1 cellular context compared by ENCODE assay signal in the genomic region with DNA sequence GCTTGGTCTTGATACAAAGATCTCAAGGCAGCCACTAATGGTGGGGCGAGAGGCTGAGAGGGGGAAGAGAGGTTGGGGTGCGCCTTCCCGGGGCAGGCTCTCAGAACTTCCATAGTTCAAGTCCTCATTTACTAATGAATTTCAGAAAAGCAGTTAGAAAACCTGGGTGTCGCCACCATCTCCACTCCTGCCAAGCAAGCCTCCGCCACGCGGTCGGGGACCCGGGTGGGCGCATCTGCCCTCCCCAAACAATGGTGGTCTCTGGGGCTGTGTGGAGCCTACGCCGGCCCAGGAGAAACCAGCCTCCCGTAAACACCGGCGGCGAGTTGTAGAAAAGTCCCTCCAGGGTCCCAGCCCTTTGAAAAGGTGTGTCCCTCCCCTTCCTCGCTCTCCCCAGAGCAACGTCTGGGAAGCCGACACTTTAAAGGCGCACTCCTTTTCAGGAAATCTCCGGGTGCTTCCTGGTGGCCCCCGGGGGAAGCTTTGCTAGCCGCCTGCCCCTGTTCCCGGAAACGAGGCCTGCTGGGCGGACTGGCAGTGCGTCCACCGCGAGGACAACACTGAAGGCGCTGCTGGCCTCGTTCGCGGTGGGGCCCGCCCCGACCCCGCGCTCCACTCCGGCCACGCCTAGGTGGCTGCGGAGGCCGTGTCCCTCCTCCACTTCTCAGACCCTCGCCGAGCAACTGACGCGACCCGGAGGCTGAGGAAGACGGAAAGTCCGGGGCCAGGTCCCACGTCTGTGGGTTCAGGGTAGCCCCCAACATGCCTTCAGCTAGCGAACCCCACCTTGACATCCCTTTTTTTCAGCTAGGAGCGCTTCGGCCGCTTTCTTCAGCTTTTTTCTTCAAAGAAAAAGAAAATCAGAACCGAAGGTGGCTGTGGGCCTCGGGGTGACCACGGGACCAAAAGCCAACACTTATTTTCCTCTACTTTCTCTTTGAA.
TF ChIP-seq lines count a peak whose summit lies in the region.

No MANE protein-coding gene starts in this region.

TF ChIP-seq in K562, 482 proteins besides CTCF, POLR2A, EP300 and RAD21 (continued from another document):
- TF ChIP-seq ATF6 (CRISPR knock-in tag; IDR thresholded peaks at IDR 0.05) (no peak), RERE (CRISPR knock-in tag; IDR thresholded peaks at IDR 0.05; ENCODE audit: borderline replicate concordance) (0 out of 2 replicates have a peak, but pooled peaks have one; percentile 29), SREBF2 (CRISPR knock-in tag; IDR thresholded peaks at IDR 0.05) (no peak), ARID1B (IDR thresholded peaks at IDR 0.05) (no peak), RBM34 (IDR thresholded peaks at IDR 0.05; ENCODE audit: borderline replicate concordance, insufficient read depth, low read length) (no peak), CHD4 (IDR thresholded peaks at IDR 0.05; ENCODE audit: insufficient read depth, insufficient replicate concordance, low read depth, low read length, poor library complexity, severe bottlenecking) (no peak), ZNF197 (CRISPR knock-in tag; IDR thresholded peaks at IDR 0.05; ENCODE audit: low read depth) (no peak), ZFP36 (IDR thresholded peaks at IDR 0.05; ENCODE audit: low read depth, low read length, partially characterized antibody) (no peak), L3MBTL2 (IDR thresholded peaks at IDR 0.05) (peak; percentile 77), ZNF24 (IDR thresholded peaks at IDR 0.05) (no peak), TGIF2 (CRISPR knock-in tag; IDR thresholded peaks at IDR 0.05) (peak; percentile 68; the same call in 1 of the 2 replicates)
- TF ChIP-seq, protein P1, sequence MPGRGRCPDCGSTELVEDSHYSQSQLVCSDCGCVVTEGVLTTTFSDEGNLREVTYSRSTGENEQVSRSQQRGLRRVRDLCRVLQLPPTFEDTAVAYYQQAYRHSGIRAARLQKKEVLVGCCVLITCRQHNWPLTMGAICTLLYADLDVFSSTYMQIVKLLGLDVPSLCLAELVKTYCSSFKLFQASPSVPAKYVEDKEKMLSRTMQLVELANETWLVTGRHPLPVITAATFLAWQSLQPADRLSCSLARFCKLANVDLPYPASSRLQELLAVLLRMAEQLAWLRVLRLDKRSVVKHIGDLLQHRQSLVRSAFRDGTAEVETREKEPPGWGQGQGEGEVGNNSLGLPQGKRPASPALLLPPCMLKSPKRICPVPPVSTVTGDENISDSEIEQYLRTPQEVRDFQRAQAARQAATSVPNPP (IDR thresholded peaks at IDR 0.05; ENCODE audit: borderline replicate concordance, insufficient read depth, insufficient read length): no peak
